In genomic region chr10:4653160-4653559, GRCh38 we compare ENCODE assay signal across 14 cellular contexts.
"Had no signal": no experiment of that assay in that cellular context is flagged by ENCODE, and none has a peak within 500 bp of the region (broad histone marks: within the 10 kb centered on the region; RNA-seq: fewer than 3 reads in every experiment).

No MANE protein-coding gene starts in this region.

- H3K27ac Mint-ChIP-seq: activated B cell treated with CpG ODN at 0.5 μM for 24 hours; stimulated activated memory B cell treated with anti-CD40 and anti-IgM and Interleukin-4, amounts not matched to agents 10 μg/mL and 1 μg/mL and 100 μg/mL, for 72 hours had no signal

- H3K27me3 Mint-ChIP-seq: activated B cell treated with CpG ODN at 0.5 μM for 24 hours; stimulated activated memory B cell treated with anti-CD40 and anti-IgM and Interleukin-4, amounts not matched to agents 10 μg/mL and 1 μg/mL and 100 μg/mL, for 72 hours had no signal

- H3K9me3 ChIP-seq: heart left ventricle, transverse colon had no signal

- H3K27ac ChIP-seq: coronary artery, heart left ventricle, transverse colon had no signal

- H3K9me3 Mint-ChIP-seq: activated B cell treated with CpG ODN at 0.5 μM for 24 hours; activated CD4-positive, alpha-beta T cell treated with anti-CD3 and anti-CD28 coated beads, Interleukin-2, amount 10 ng/mL, durations not matched to agents 24 days and 14 days; mesothelial cell of epicardium; stimulated activated memory B cell treated with anti-CD40 and anti-IgM and Interleukin-4, amounts not matched to agents 10 μg/mL and 1 μg/mL and 100 μg/mL, for 72 hours had no signal

- H3K36me3 ChIP-seq: heart left ventricle, transverse colon had no signal

- ATAC-seq: heart left ventricle; stimulated activated memory B cell treated with anti-CD40 and anti-IgM and Interleukin-4, amounts not matched to agents 10 μg/mL and 1 μg/mL and 100 μg/mL, for 72 hours had no signal

- H3K4me3 ChIP-seq: coronary artery, heart left ventricle, skin epidermis, transverse colon had no signal

- H3K27me3 ChIP-seq: heart left ventricle, transverse colon had no signal

- H3K4me3 Mint-ChIP-seq: activated B cell treated with CpG ODN at 0.5 μM for 24 hours; mesothelial cell of epicardium; stimulated activated memory B cell treated with anti-CD40 and anti-IgM and Interleukin-4, amounts not matched to agents 10 μg/mL and 1 μg/mL and 100 μg/mL, for 72 hours had no signal

- DNase-seq: activated B cell treated with CpG ODN at 0.5 μM for 24 hours; activated CD4-positive, alpha-beta T cell treated with anti-CD3 and anti-CD28 coated beads, Interleukin-2, amount 10 ng/mL, durations not matched to agents 24 days and 14 days; activated CD8-positive, alpha-beta memory T cell treated with anti-CD3 and anti-CD28 coated beads for 24 hours; activated naive CD4-positive, alpha-beta T cell treated with anti-CD3 and anti-CD28 coated beads, Interleukin-2, amount 50 U/mL, for 16 hours; caudate nucleus; effector CD4-positive, alpha-beta T cell; heart left ventricle; kidney glomerular epithelial cell; retina; transverse colon had no signal

- H3K36me3 Mint-ChIP-seq: mesothelial cell of epicardium; stimulated activated memory B cell treated with anti-CD40 and anti-IgM and Interleukin-4, amounts not matched to agents 10 μg/mL and 1 μg/mL and 100 μg/mL, for 72 hours had no signal
